ENCODE assay signal across 1 cellular context in the genomic region with DNA sequence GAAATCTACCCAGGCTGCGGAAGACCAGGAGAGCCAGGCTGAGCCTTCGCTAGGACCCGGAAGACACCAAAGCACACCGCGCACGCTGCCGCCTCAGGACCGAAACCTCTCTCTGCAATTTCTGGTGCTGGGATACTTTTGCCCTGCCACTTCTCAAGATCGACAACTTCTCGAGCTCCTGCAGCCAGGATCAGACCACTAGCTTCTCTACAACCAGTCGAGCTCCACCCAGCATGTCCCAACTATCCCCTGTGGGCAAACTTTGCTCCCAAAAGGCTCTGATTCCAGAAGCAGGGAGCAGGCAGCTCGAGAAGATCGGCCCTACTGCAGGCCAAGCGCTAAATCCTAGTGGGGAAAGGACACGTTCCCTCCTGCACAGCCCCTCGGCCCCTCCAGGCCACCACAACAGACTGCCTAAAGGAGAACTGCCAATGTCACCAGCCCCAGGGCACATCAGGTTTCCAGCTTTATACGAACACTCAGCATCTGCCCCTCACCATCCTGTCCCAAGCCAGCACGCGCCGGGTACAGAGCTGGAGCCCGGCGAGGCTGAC.
TF ChIP-seq lines count a peak whose summit lies in the region.

No MANE protein-coding gene starts in this region.

TF ChIP-seq in WTC11, 78 proteins besides CTCF, POLR2A, EP300 and RAD21 (continued from another document):
- TF ChIP-seq, protein P1, sequence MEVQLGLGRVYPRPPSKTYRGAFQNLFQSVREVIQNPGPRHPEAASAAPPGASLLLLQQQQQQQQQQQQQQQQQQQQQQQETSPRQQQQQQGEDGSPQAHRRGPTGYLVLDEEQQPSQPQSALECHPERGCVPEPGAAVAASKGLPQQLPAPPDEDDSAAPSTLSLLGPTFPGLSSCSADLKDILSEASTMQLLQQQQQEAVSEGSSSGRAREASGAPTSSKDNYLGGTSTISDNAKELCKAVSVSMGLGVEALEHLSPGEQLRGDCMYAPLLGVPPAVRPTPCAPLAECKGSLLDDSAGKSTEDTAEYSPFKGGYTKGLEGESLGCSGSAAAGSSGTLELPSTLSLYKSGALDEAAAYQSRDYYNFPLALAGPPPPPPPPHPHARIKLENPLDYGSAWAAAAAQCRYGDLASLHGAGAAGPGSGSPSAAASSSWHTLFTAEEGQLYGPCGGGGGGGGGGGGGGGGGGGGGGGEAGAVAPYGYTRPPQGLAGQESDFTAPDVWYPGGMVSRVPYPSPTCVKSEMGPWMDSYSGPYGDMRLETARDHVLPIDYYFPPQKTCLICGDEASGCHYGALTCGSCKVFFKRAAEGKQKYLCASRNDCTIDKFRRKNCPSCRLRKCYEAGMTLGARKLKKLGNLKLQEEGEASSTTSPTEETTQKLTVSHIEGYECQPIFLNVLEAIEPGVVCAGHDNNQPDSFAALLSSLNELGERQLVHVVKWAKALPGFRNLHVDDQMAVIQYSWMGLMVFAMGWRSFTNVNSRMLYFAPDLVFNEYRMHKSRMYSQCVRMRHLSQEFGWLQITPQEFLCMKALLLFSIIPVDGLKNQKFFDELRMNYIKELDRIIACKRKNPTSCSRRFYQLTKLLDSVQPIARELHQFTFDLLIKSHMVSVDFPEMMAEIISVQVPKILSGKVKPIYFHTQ (CRISPR knock-in tag; IDR thresholded peaks at IDR 0.05), result peak; percentile 54; the same call in 1 of the 2 replicates
- TF ChIP-seq TCF7 (CRISPR knock-in tag; IDR thresholded peaks at IDR 0.05; ENCODE audit: low read depth) (no peak), FOXJ3 (CRISPR knock-in tag; IDR thresholded peaks at IDR 0.05; ENCODE audit: borderline replicate concordance) (no peak), FOXK1 (CRISPR knock-in tag; IDR thresholded peaks at IDR 0.05) (no peak)
- TF ChIP-seq, protein P2, sequence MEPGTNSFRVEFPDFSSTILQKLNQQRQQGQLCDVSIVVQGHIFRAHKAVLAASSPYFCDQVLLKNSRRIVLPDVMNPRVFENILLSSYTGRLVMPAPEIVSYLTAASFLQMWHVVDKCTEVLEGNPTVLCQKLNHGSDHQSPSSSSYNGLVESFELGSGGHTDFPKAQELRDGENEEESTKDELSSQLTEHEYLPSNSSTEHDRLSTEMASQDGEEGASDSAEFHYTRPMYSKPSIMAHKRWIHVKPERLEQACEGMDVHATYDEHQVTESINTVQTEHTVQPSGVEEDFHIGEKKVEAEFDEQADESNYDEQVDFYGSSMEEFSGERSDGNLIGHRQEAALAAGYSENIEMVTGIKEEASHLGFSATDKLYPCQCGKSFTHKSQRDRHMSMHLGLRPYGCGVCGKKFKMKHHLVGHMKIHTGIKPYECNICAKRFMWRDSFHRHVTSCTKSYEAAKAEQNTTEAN (CRISPR knock-in tag; IDR thresholded peaks at IDR 0.05), result no peak
- TF ChIP-seq, protein P3, sequence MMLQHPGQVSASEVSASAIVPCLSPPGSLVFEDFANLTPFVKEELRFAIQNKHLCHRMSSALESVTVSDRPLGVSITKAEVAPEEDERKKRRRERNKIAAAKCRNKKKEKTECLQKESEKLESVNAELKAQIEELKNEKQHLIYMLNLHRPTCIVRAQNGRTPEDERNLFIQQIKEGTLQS (CRISPR knock-in tag; conservative IDR thresholded peaks at IDR 0.05), result no peak
